8 cellular contexts compared by ENCODE assay signal in genomic region chr1:12368646-12369045, GRCh38.
"Had no signal": no experiment of that assay in that cellular context is flagged by ENCODE, and none has a peak within 500 bp of the region (broad histone marks: within the 10 kb centered on the region; RNA-seq: fewer than 3 reads in every experiment).

No MANE protein-coding gene starts in this region.

- DNase-seq: activated naive CD4-positive, alpha-beta T cell treated with anti-CD3 and anti-CD28 coated beads for 36 hours; central memory CD4-positive, alpha-beta T cell; cortex of kidney; heart left ventricle; stomach; SW 1271 had no signal

- H3K27me3 ChIP-seq: heart left ventricle, stomach had no signal

- ATAC-seq: heart left ventricle had no signal

- H3K4me3 ChIP-seq: heart left ventricle, skin epidermis, stomach, thoracic aorta had no signal

- H3K9me3 ChIP-seq: heart left ventricle, stomach, thoracic aorta had no signal

- H3K27ac ChIP-seq: heart left ventricle, skin epidermis, stomach, thoracic aorta had no signal
